In genomic region chr15:91055548-91056331, GRCh38 we compare ENCODE assay signal across 8 cellular contexts. TPM values are rescaled to one million over a fixed set of nuclear protein-coding genes. Genes with fewer than 3 reads are reported as not detected.
DNase-seq lines count a peak whose midpoint lies in the region; ATAC-seq and TF ChIP-seq lines count a peak whose summit lies in the region.

No MANE protein-coding gene starts in this region.

- peak; percentile 48 for ATAC-seq in HG02678 (IDR thresholded peaks at IDR 0.05; ENCODE audit: unreplicated experiment)
- ATAC-seq in upper lobe of left lung (ENCODE audit: low FRiP score in 2 of 2): peak in 1 of 2 donors; percentile 84
- ATAC-seq in HG02588 (IDR thresholded peaks at IDR 0.05; ENCODE audit: unreplicated experiment): no peak

- H3K4me3 ChIP-seq in upper lobe of left lung: no peak overlapping the region

- H3K4me1 ChIP-seq in upper lobe of left lung: peaks cover 0 to 4% (median 0%) of the 10 kb centered on the region in 4 donors

- no peaks in the 10 kb centered on the region for H3K36me3 ChIP-seq in upper lobe of left lung

- 19 to 22% methylated on average over 9 to 11 of the region's 11 CpGs for WGBS in upper lobe of left lung, 2 donors

- no peak for TF ChIP-seq POLR2A in upper lobe of left lung (IDR thresholded peaks at IDR 0.05)

- DNase-seq in DMS79 (lab: John Stamatoyannopoulos, UW): peak; percentile 10
- peak; percentile 44 to 73 for DNase-seq in NCI-H446 (lab: John Stamatoyannopoulos, UW)
- DNase-seq in activated CD4-positive, alpha-beta T cell treated with anti-CD3 and anti-CD28 coated beads, Interleukin-2, amount 50 U/mL, for 24 hours (ENCODE audit: low read depth in 1 of 2, low spot score in 1 of 2): peak; percentile 17 to 35
- peak; percentile 16 for DNase-seq in epithelial cell of prostate (ENCODE audit: low read depth, low spot score)
- DNase-seq in midbrain (lab: John Stamatoyannopoulos, UW): peak; percentile 79
- DNase-seq in upper lobe of left lung: peak in 1 of 2 donors; percentile 43

- no peak overlapping the region for H3K27ac ChIP-seq in epithelial cell of prostate
- H3K27ac ChIP-seq in upper lobe of left lung: no peak overlapping the region

- TF ChIP-seq EP300 in upper lobe of left lung (IDR thresholded peaks at IDR 0.05): no peak

- TF ChIP-seq CTCF in upper lobe of left lung (IDR thresholded peaks at IDR 0.05): peak; percentile 23 to 83 (median 56)

- H3K9me3 ChIP-seq in upper lobe of left lung: no peaks in the 10 kb centered on the region

- no peaks in the 10 kb centered on the region for H3K27me3 ChIP-seq in upper lobe of left lung

RNA-seq across cellular contexts. Expression of gene VPS33B, which starts 33.3 kb away (rescaled TPM):
- total RNA-seq in upper lobe of left lung: 10 to 100 TPM in 4 of 6 donors, 1 to 10 TPM in 2; 9.2 to 20.2 (median 14.8) TPM

RNA-seq across cellular contexts. Expression of gene SV2B, which starts 44.3 kb away (rescaled TPM):
- 1 to 10 TPM in 1 of 6 donors, under 1 TPM in 3, not detected in 2; 0.40 to 1.4 (median 0.62) TPM for total RNA-seq in upper lobe of left lung
